In genomic region chr21:33522297-33522696, GRCh38 we compare ENCODE assay signal across 23 cellular contexts.
"Had no signal": no experiment of that assay in that cellular context is flagged by ENCODE, and none has a peak within 500 bp of the region (broad histone marks: within the 10 kb centered on the region; RNA-seq: fewer than 3 reads in every experiment).

No MANE protein-coding gene starts in this region.

- ATAC-seq: esophagus mucosa; gastrocnemius medialis; heart left ventricle; left lobe of liver; naive thymus-derived CD4-positive, alpha-beta T cell; stimulated activated effector memory CD8-positive, alpha-beta T cell treated with anti-CD3 and anti-CD28 coated beads, Interleukin-12 subunit alpha, Interleukin-12 subunit beta, amount 100 ng/mL, for 72 hours had no signal

- H3K9me3 Mint-ChIP-seq: dendritic cell treated with granulocyte-macrophage colony-stimulating factor and Interleukin-4, amounts not matched to agents 40 ng/mL and 50 ng/mL, for 4 days; endodermal cell; naive thymus-derived CD4-positive, alpha-beta T cell; nephron; neural progenitor cell; stimulated activated effector memory CD8-positive, alpha-beta T cell treated with anti-CD3 and anti-CD28 coated beads, Interleukin-12 subunit alpha, Interleukin-12 subunit beta, amount 100 ng/mL, for 72 hours had no signal

- H3K4me1 Mint-ChIP-seq: endodermal cell; nephron; neural progenitor cell; stimulated activated effector memory CD8-positive, alpha-beta T cell treated with anti-CD3 and anti-CD28 coated beads, Interleukin-12 subunit alpha, Interleukin-12 subunit beta, amount 100 ng/mL, for 72 hours had no signal

- FAIRE-seq: kidney had no signal

- H3K4me3 Mint-ChIP-seq: dendritic cell treated with granulocyte-macrophage colony-stimulating factor and Interleukin-4, amounts not matched to agents 40 ng/mL and 50 ng/mL, for 4 days; endodermal cell; naive thymus-derived CD4-positive, alpha-beta T cell; nephron; neural progenitor cell; stimulated activated effector memory CD8-positive, alpha-beta T cell treated with anti-CD3 and anti-CD28 coated beads, Interleukin-12 subunit alpha, Interleukin-12 subunit beta, amount 100 ng/mL, for 72 hours had no signal

- H3K27ac Mint-ChIP-seq: dendritic cell treated with granulocyte-macrophage colony-stimulating factor and Interleukin-4, amounts not matched to agents 40 ng/mL and 50 ng/mL, for 4 days; endodermal cell; naive thymus-derived CD4-positive, alpha-beta T cell; nephron; neural progenitor cell; progenitor cell of endocrine pancreas; stimulated activated effector memory CD8-positive, alpha-beta T cell treated with anti-CD3 and anti-CD28 coated beads, Interleukin-12 subunit alpha, Interleukin-12 subunit beta, amount 100 ng/mL, for 72 hours had no signal

- DNase-seq: effector CD8-positive, alpha-beta T cell; endodermal cell; foreskin fibroblast; gastrocnemius medialis; heart left ventricle; kidney; mesendoderm; midbrain; naive thymus-derived CD4-positive, alpha-beta T cell; sigmoid colon; stimulated activated CD4-positive, alpha-beta T cell treated with anti-CD3 and anti-CD28 coated beads, Interleukin-2, amount 100 ng/mL, for 24 hours; stimulated activated CD4-positive, alpha-beta T cell treated with anti-CD3 and anti-CD28 coated beads, Interleukin-4, amount 100 ng/mL, for 24 hours; stimulated activated naive CD4-positive, alpha-beta T cell treated with Interleukin-2 at 50 U/mL for 16 hours; stomach; thyroid gland; trophoblast cell had no signal

- H3K27me3 Mint-ChIP-seq: dendritic cell treated with granulocyte-macrophage colony-stimulating factor and Interleukin-4, amounts not matched to agents 40 ng/mL and 50 ng/mL, for 4 days; naive thymus-derived CD4-positive, alpha-beta T cell; progenitor cell of endocrine pancreas had no signal
